ENCODE assay signal across 1 cellular context in the genomic region with DNA sequence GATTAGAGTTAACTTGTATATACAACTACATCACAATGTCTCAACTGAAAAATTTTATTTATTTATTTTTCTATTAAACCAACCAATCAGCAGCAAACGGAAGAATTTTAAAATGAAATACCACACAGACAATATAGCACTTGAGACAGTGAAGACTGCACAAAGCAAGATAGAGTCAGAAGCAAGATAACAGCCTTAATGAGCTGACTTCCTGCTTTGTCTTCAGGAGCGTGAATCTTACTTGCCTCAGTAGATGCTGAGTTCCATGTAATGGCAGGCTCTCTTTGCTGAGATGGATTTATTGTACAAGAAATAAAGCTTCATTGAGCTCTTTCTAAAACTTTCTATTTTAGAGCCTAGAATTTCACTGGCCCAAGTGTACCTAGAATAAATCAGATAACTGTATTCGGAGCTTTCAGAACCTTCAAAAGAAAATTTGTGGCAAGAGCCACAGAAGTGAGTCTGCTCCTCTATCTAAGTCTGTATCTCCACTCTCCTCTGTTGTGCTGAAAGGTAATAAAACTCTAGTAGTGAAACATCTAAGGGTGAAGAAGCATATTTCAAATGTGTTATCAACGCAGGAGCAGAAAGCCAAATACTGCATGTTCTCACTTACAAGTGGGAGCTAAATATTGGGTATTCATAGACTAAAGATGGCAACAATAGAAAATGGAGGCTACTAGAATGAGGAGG.
TF ChIP-seq lines count a peak whose summit lies in the region.

No MANE protein-coding gene starts in this region.

TF ChIP-seq in K562, 482 proteins besides CTCF, POLR2A, EP300 and RAD21 (continued from another document and continues in another):
- TF ChIP-seq, protein P1, sequence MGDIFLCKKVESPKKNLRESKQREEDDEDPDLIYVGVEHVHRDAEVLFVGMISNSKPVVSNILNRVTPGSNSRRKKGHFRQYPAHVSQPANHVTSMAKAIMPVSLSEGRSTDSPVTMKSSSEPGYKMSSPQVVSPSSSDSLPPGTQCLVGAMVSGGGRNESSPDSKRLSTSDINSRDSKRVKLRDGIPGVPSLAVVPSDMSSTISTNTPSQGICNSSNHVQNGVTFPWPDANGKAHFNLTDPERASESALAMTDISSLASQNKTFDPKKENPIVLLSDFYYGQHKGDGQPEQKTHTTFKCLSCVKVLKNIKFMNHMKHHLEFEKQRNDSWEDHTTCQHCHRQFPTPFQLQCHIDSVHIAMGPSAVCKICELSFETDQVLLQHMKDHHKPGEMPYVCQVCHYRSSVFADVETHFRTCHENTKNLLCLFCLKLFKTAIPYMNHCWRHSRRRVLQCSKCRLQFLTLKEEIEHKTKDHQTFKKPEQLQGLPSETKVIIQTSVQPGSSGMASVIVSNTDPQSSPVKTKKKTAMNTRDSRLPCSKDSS (IDR thresholded peaks at IDR 0.05; ENCODE audit: low read depth, partially characterized antibody) = no peak
- TF ChIP-seq FIP1L1 (IDR thresholded peaks at IDR 0.05; ENCODE audit: low read depth, low read length, poor library complexity, severe bottlenecking) (no peak), ZNF175 (CRISPR knock-in tag; IDR thresholded peaks at IDR 0.05; ENCODE audit: low read depth) (0 out of 2 replicates have a peak, but pooled peaks have one; percentile 30), SP2 (IDR thresholded peaks at IDR 0.05; ENCODE audit: extremely low read depth, low read depth, low read length, poor library complexity, severe bottlenecking) (no peak), TCF3 (CRISPR knock-in tag; IDR thresholded peaks at IDR 0.05) (peak; percentile 39), RBM22 (IDR thresholded peaks at IDR 0.05; ENCODE audit: low read depth, low read length, poor library complexity, severe bottlenecking) (no peak), NCOR1 (IDR thresholded peaks at IDR 0.05) (no peak), SPI1 (IDR thresholded peaks at IDR 0.05; ENCODE audit: borderline replicate concordance, low read depth, low read length) (0 out of 2 replicates have a peak, but pooled peaks have one; percentile 15), MTA2 (IDR thresholded peaks at IDR 0.05; ENCODE audit: low read depth) (no peak), RNF2 (IDR thresholded peaks at IDR 0.05) (no peak), KDM2B (CRISPR knock-in tag; IDR thresholded peaks at IDR 0.05) (no peak), SMAD4 (CRISPR knock-in tag; conservative IDR thresholded peaks at IDR 0.05) (peak; percentile 86)
- TF ChIP-seq, protein P2, sequence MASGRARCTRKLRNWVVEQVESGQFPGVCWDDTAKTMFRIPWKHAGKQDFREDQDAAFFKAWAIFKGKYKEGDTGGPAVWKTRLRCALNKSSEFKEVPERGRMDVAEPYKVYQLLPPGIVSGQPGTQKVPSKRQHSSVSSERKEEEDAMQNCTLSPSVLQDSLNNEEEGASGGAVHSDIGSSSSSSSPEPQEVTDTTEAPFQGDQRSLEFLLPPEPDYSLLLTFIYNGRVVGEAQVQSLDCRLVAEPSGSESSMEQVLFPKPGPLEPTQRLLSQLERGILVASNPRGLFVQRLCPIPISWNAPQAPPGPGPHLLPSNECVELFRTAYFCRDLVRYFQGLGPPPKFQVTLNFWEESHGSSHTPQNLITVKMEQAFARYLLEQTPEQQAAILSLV (tag; IDR thresholded peaks at IDR 0.05) = no peak
- TF ChIP-seq, protein P3, sequence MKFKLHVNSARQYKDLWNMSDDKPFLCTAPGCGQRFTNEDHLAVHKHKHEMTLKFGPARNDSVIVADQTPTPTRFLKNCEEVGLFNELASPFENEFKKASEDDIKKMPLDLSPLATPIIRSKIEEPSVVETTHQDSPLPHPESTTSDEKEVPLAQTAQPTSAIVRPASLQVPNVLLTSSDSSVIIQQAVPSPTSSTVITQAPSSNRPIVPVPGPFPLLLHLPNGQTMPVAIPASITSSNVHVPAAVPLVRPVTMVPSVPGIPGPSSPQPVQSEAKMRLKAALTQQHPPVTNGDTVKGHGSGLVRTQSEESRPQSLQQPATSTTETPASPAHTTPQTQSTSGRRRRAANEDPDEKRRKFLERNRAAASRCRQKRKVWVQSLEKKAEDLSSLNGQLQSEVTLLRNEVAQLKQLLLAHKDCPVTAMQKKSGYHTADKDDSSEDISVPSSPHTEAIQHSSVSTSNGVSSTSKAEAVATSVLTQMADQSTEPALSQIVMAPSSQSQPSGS (CRISPR knock-in tag; IDR thresholded peaks at IDR 0.05) = no peak
- TF ChIP-seq, protein P4, sequence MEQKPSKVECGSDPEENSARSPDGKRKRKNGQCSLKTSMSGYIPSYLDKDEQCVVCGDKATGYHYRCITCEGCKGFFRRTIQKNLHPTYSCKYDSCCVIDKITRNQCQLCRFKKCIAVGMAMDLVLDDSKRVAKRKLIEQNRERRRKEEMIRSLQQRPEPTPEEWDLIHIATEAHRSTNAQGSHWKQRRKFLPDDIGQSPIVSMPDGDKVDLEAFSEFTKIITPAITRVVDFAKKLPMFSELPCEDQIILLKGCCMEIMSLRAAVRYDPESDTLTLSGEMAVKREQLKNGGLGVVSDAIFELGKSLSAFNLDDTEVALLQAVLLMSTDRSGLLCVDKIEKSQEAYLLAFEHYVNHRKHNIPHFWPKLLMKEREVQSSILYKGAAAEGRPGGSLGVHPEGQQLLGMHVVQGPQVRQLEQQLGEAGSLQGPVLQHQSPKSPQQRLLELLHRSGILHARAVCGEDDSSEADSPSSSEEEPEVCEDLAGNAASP (IDR thresholded peaks at IDR 0.05) = no peak
- TF ChIP-seq, protein P5, sequence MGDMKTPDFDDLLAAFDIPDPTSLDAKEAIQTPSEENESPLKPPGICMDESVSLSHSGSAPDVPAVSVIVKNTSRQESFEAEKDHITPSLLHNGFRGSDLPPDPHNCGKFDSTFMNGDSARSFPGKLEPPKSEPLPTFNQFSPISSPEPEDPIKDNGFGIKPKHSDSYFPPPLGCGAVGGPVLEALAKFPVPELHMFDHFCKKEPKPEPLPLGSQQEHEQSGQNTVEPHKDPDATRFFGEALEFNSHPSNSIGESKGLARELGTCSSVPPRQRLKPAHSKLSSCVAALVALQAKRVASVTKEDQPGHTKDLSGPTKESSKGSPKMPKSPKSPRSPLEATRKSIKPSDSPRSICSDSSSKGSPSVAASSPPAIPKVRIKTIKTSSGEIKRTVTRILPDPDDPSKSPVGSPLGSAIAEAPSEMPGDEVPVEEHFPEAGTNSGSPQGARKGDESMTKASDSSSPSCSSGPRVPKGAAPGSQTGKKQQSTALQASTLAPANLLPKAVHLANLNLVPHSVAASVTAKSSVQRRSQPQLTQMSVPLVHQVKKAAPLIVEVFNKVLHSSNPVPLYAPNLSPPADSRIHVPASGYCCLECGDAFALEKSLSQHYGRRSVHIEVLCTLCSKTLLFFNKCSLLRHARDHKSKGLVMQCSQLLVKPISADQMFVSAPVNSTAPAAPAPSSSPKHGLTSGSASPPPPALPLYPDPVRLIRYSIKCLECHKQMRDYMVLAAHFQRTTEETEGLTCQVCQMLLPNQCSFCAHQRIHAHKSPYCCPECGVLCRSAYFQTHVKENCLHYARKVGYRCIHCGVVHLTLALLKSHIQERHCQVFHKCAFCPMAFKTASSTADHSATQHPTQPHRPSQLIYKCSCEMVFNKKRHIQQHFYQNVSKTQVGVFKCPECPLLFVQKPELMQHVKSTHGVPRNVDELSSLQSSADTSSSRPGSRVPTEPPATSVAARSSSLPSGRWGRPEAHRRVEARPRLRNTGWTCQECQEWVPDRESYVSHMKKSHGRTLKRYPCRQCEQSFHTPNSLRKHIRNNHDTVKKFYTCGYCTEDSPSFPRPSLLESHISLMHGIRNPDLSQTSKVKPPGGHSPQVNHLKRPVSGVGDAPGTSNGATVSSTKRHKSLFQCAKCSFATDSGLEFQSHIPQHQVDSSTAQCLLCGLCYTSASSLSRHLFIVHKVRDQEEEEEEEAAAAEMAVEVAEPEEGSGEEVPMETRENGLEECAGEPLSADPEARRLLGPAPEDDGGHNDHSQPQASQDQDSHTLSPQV (IDR thresholded peaks at IDR 0.05) = no peak
- TF ChIP-seq, protein P6, sequence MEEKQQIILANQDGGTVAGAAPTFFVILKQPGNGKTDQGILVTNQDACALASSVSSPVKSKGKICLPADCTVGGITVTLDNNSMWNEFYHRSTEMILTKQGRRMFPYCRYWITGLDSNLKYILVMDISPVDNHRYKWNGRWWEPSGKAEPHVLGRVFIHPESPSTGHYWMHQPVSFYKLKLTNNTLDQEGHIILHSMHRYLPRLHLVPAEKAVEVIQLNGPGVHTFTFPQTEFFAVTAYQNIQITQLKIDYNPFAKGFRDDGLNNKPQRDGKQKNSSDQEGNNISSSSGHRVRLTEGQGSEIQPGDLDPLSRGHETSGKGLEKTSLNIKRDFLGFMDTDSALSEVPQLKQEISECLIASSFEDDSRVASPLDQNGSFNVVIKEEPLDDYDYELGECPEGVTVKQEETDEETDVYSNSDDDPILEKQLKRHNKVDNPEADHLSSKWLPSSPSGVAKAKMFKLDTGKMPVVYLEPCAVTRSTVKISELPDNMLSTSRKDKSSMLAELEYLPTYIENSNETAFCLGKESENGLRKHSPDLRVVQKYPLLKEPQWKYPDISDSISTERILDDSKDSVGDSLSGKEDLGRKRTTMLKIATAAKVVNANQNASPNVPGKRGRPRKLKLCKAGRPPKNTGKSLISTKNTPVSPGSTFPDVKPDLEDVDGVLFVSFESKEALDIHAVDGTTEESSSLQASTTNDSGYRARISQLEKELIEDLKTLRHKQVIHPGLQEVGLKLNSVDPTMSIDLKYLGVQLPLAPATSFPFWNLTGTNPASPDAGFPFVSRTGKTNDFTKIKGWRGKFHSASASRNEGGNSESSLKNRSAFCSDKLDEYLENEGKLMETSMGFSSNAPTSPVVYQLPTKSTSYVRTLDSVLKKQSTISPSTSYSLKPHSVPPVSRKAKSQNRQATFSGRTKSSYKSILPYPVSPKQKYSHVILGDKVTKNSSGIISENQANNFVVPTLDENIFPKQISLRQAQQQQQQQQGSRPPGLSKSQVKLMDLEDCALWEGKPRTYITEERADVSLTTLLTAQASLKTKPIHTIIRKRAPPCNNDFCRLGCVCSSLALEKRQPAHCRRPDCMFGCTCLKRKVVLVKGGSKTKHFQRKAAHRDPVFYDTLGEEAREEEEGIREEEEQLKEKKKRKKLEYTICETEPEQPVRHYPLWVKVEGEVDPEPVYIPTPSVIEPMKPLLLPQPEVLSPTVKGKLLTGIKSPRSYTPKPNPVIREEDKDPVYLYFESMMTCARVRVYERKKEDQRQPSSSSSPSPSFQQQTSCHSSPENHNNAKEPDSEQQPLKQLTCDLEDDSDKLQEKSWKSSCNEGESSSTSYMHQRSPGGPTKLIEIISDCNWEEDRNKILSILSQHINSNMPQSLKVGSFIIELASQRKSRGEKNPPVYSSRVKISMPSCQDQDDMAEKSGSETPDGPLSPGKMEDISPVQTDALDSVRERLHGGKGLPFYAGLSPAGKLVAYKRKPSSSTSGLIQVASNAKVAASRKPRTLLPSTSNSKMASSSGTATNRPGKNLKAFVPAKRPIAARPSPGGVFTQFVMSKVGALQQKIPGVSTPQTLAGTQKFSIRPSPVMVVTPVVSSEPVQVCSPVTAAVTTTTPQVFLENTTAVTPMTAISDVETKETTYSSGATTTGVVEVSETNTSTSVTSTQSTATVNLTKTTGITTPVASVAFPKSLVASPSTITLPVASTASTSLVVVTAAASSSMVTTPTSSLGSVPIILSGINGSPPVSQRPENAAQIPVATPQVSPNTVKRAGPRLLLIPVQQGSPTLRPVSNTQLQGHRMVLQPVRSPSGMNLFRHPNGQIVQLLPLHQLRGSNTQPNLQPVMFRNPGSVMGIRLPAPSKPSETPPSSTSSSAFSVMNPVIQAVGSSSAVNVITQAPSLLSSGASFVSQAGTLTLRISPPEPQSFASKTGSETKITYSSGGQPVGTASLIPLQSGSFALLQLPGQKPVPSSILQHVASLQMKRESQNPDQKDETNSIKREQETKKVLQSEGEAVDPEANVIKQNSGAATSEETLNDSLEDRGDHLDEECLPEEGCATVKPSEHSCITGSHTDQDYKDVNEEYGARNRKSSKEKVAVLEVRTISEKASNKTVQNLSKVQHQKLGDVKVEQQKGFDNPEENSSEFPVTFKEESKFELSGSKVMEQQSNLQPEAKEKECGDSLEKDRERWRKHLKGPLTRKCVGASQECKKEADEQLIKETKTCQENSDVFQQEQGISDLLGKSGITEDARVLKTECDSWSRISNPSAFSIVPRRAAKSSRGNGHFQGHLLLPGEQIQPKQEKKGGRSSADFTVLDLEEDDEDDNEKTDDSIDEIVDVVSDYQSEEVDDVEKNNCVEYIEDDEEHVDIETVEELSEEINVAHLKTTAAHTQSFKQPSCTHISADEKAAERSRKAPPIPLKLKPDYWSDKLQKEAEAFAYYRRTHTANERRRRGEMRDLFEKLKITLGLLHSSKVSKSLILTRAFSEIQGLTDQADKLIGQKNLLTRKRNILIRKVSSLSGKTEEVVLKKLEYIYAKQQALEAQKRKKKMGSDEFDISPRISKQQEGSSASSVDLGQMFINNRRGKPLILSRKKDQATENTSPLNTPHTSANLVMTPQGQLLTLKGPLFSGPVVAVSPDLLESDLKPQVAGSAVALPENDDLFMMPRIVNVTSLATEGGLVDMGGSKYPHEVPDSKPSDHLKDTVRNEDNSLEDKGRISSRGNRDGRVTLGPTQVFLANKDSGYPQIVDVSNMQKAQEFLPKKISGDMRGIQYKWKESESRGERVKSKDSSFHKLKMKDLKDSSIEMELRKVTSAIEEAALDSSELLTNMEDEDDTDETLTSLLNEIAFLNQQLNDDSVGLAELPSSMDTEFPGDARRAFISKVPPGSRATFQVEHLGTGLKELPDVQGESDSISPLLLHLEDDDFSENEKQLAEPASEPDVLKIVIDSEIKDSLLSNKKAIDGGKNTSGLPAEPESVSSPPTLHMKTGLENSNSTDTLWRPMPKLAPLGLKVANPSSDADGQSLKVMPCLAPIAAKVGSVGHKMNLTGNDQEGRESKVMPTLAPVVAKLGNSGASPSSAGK (IDR thresholded peaks at IDR 0.05) = no peak
- TF ChIP-seq, protein P7, sequence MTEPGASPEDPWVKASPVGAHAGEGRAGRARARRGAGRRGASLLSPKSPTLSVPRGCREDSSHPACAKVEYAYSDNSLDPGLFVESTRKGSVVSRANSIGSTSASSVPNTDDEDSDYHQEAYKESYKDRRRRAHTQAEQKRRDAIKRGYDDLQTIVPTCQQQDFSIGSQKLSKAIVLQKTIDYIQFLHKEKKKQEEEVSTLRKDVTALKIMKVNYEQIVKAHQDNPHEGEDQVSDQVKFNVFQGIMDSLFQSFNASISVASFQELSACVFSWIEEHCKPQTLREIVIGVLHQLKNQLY (CRISPR knock-in tag; conservative IDR thresholded peaks at IDR 0.05) = no peak
- TF ChIP-seq, protein P8, sequence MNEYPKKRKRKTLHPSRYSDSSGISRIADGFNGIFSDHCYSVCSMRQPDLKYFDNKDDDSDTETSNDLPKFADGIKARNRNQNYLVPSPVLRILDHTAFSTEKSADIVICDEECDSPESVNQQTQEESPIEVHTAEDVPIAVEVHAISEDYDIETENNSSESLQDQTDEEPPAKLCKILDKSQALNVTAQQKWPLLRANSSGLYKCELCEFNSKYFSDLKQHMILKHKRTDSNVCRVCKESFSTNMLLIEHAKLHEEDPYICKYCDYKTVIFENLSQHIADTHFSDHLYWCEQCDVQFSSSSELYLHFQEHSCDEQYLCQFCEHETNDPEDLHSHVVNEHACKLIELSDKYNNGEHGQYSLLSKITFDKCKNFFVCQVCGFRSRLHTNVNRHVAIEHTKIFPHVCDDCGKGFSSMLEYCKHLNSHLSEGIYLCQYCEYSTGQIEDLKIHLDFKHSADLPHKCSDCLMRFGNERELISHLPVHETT (CRISPR knock-in tag; conservative IDR thresholded peaks at IDR 0.05 in 1 of 2, IDR thresholded peaks at IDR 0.05 in 1 of 2) = no peak
- TF ChIP-seq, protein P9, sequence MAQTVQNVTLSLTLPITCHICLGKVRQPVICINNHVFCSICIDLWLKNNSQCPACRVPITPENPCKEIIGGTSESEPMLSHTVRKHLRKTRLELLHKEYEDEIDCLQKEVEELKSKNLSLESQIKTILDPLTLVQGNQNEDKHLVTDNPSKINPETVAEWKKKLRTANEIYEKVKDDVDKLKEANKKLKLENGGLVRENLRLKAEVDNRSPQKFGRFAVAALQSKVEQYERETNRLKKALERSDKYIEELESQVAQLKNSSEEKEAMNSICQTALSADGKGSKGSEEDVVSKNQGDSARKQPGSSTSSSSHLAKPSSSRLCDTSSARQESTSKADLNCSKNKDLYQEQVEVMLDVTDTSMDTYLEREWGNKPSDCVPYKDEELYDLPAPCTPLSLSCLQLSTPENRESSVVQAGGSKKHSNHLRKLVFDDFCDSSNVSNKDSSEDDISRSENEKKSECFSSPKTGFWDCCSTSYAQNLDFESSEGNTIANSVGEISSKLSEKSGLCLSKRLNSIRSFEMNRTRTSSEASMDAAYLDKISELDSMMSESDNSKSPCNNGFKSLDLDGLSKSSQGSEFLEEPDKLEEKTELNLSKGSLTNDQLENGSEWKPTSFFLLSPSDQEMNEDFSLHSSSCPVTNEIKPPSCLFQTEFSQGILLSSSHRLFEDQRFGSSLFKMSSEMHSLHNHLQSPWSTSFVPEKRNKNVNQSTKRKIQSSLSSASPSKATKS (CRISPR knock-in tag; IDR thresholded peaks at IDR 0.05) = no peak
